Comparison of ENCODE assay signal across 27 cellular contexts in genomic region chr15:83940136-83940535, GRCh38.
"Had no signal": no experiment of that assay in that cellular context is flagged by ENCODE, and none has a peak within 500 bp of the region (broad histone marks: within the 10 kb centered on the region; RNA-seq: fewer than 3 reads in every experiment).

No MANE protein-coding gene starts in this region.

- H3K27me3 Mint-ChIP-seq: activated naive CD4-positive, alpha-beta T cell treated with anti-CD3 and anti-CD28 coated beads, Interleukin-2, amount 10 ng/mL, durations not matched to agents 7 days and 5 days; activated naive CD8-positive, alpha-beta T cell treated with anti-CD3 and anti-CD28 coated beads, Interleukin-2, amount 50 U/mL, for 24 hours; central memory CD8-positive, alpha-beta T cell had no signal

- H3K27ac ChIP-seq: cardiac muscle cell, WERI-Rb-1 had no signal

- DNase-seq: activated CD4-positive, alpha-beta memory T cell treated with anti-CD3 and anti-CD28 coated beads, Interleukin-2, amount 10 ng/mL, durations not matched to agents 7 days and 5 days; activated CD4-positive, alpha-beta T cell treated with anti-CD3 and anti-CD28 coated beads for 1 hour; activated CD4-positive, alpha-beta T cell treated with anti-CD3 and anti-CD28 coated beads for 48 hours; activated CD4-positive, CD25-positive, alpha-beta regulatory T cell; activated CD8-positive, alpha-beta memory T cell treated with anti-CD3 and anti-CD28 coated beads for 24 hours; activated CD8-positive, alpha-beta memory T cell treated with anti-CD3 and anti-CD28 coated beads, Interleukin-2, amount 10 ng/mL, durations not matched to agents 7 days and 5 days; activated CD8-positive, alpha-beta memory T cell treated with anti-CD3 and anti-CD28 coated beads, Interleukin-2, amount 50 U/mL, for 48 hours; activated effector memory CD4-positive, alpha-beta T cell treated with Interleukin-2 at 50 U/mL for 16 hours; activated naive CD4-positive, alpha-beta T cell treated with anti-CD3 and anti-CD28 coated beads, Interleukin-2, amount 10 ng/mL, durations not matched to agents 7 days and 5 days; activated naive CD8-positive, alpha-beta T cell treated with anti-CD3 and anti-CD28 coated beads, Interleukin-2, amount 50 U/mL, for 24 hours; activated T-cell treated with anti-CD3 and anti-CD28 coated beads, Interleukin-2, amount 50 U/mL, for 48 hours; anterior cingulate cortex; NCI-H1105; NCI-H1417 treated with DMSO at 0.1 percent for 48 hours; NCI-H1694; NCI-H1930; NCI-H2081 treated with DMSO at 0.1 percent for 48 hours; NCI-H345; NCI-H526 treated with DMSO at 0.1 percent for 48 hours; NCI-H774; NK-92 treated with Interleukin-12 subunit alpha and Interleukin-12 subunit beta, amount 100 ng/mL, for 24 hours; Right ventricle myocardium superior; T1000; WERI-Rb-1 had no signal

- H3K4me3 Mint-ChIP-seq: activated CD4-positive, alpha-beta memory T cell treated with anti-CD3 and anti-CD28 coated beads, Interleukin-2, amount 10 ng/mL, durations not matched to agents 7 days and 5 days; activated CD8-positive, alpha-beta memory T cell treated with anti-CD3 and anti-CD28 coated beads, Interleukin-2, amount 10 ng/mL, durations not matched to agents 7 days and 5 days; activated naive CD4-positive, alpha-beta T cell treated with anti-CD3 and anti-CD28 coated beads, Interleukin-2, amount 10 ng/mL, durations not matched to agents 7 days and 5 days; activated naive CD8-positive, alpha-beta T cell; activated naive CD8-positive, alpha-beta T cell treated with anti-CD3 and anti-CD28 coated beads, Interleukin-2, amount 50 U/mL, for 24 hours; central memory CD8-positive, alpha-beta T cell had no signal

- H3K27ac Mint-ChIP-seq: activated CD4-positive, alpha-beta memory T cell treated with anti-CD3 and anti-CD28 coated beads, Interleukin-2, amount 10 ng/mL, durations not matched to agents 7 days and 5 days; activated CD8-positive, alpha-beta memory T cell treated with anti-CD3 and anti-CD28 coated beads, Interleukin-2, amount 10 ng/mL, durations not matched to agents 7 days and 5 days; activated naive CD4-positive, alpha-beta T cell treated with anti-CD3 and anti-CD28 coated beads, Interleukin-2, amount 10 ng/mL, durations not matched to agents 7 days and 5 days; activated naive CD8-positive, alpha-beta T cell; activated naive CD8-positive, alpha-beta T cell treated with anti-CD3 and anti-CD28 coated beads, Interleukin-2, amount 50 U/mL, for 24 hours had no signal

- H3K4me1 Mint-ChIP-seq: activated CD8-positive, alpha-beta memory T cell treated with anti-CD3 and anti-CD28 coated beads, Interleukin-2, amount 10 ng/mL, durations not matched to agents 7 days and 5 days; activated naive CD4-positive, alpha-beta T cell treated with anti-CD3 and anti-CD28 coated beads, Interleukin-2, amount 10 ng/mL, durations not matched to agents 7 days and 5 days; activated naive CD8-positive, alpha-beta T cell treated with anti-CD3 and anti-CD28 coated beads, Interleukin-2, amount 50 U/mL, for 24 hours; central memory CD8-positive, alpha-beta T cell had no signal

- H3K36me3 Mint-ChIP-seq: activated CD8-positive, alpha-beta memory T cell treated with anti-CD3 and anti-CD28 coated beads, Interleukin-2, amount 10 ng/mL, durations not matched to agents 7 days and 5 days; activated naive CD4-positive, alpha-beta T cell treated with anti-CD3 and anti-CD28 coated beads, Interleukin-2, amount 10 ng/mL, durations not matched to agents 7 days and 5 days; activated naive CD8-positive, alpha-beta T cell had no signal

- H3K9me3 Mint-ChIP-seq: activated CD4-positive, alpha-beta memory T cell treated with anti-CD3 and anti-CD28 coated beads, Interleukin-2, amount 10 ng/mL, durations not matched to agents 7 days and 5 days; activated naive CD4-positive, alpha-beta T cell treated with anti-CD3 and anti-CD28 coated beads, Interleukin-2, amount 10 ng/mL, durations not matched to agents 7 days and 5 days; central memory CD8-positive, alpha-beta T cell had no signal

- H3K4me3 ChIP-seq: cardiac muscle cell had no signal

- H3K27me3 ChIP-seq: cardiac muscle cell had no signal

- H3K36me3 ChIP-seq: cardiac muscle cell, WERI-Rb-1 had no signal

- ATAC-seq: activated CD8-positive, alpha-beta memory T cell treated with anti-CD3 and anti-CD28 coated beads, Interleukin-2, amount 10 ng/mL, durations not matched to agents 7 days and 5 days; activated naive CD8-positive, alpha-beta T cell treated with anti-CD3 and anti-CD28 coated beads, Interleukin-2, amount 50 U/mL, for 24 hours had no signal
